Comparison of ENCODE assay signal across 10 cellular contexts in genomic region chr22:40714514-40714966, GRCh38. TPM values are rescaled to one million over a fixed set of nuclear protein-coding genes. Genes with fewer than 3 reads are reported as not detected.
DNase-seq lines count a peak whose midpoint lies in the region; ATAC-seq and TF ChIP-seq lines count a peak whose summit lies in the region.
"Had no signal": no experiment of that assay in that cellular context is flagged by ENCODE, and none has a peak within 500 bp of the region (broad histone marks: within the 10 kb centered on the region; RNA-seq: fewer than 3 reads in every experiment).

No MANE protein-coding gene starts in this region.

- H3K9ac ChIP-seq in fibroblast of lung (ENCODE audit: insufficient read depth, low read length) (no peak overlapping the region), parathyroid adenoma (no peak overlapping the region)

- H3K9me3 ChIP-seq in fibroblast of lung (ENCODE audit: control insufficient read depth, insufficient read depth, low read depth, low read length) = no peaks in the 10 kb centered on the region
- no peaks in the 10 kb centered on the region for H3K9me3 ChIP-seq in parathyroid adenoma (ENCODE audit: control insufficient read depth, low read length)
- no peaks in the 10 kb centered on the region for H3K9me3 ChIP-seq in MG63
- H3K9me3 ChIP-seq: gastroesophageal sphincter had no signal

- H3K27me3 ChIP-seq in fibroblast of lung (ENCODE audit: control insufficient read depth, insufficient read depth, low read length) (no peaks in the 10 kb centered on the region), parathyroid adenoma (ENCODE audit: control insufficient read depth, insufficient read depth, low read length) (no peaks in the 10 kb centered on the region), MG63 (no peaks in the 10 kb centered on the region)
- H3K27me3 ChIP-seq: gastroesophageal sphincter had no signal

- no peak for TF ChIP-seq CTCF in fibroblast of lung (conservative IDR thresholded peaks at IDR 0.05 in 1 of 2, IDR thresholded peaks at IDR 0.05 in 1 of 2; ENCODE audit: low read depth in 1 of 2, low read length in 2 of 2)
- TF ChIP-seq CTCF in parathyroid adenoma (IDR thresholded peaks at IDR 0.05) = no peak

- H3K27ac ChIP-seq in fibroblast of lung (ENCODE audit: insufficient read depth, low read length) (no peak overlapping the region), parathyroid adenoma (no peak overlapping the region)
- H3K27ac ChIP-seq: gastroesophageal sphincter had no signal

- H3K36me3 ChIP-seq in fibroblast of lung (ENCODE audit: control insufficient read depth, insufficient read depth, low read length) (no peaks in the 10 kb centered on the region), parathyroid adenoma (ENCODE audit: control insufficient read depth, insufficient read depth, low read length) (no peaks in the 10 kb centered on the region), MG63 (no peaks in the 10 kb centered on the region)
- H3K36me3 ChIP-seq: gastroesophageal sphincter had no signal

- H3K79me2 ChIP-seq in fibroblast of lung (ENCODE audit: control insufficient read depth, insufficient read depth, low read length) (no peaks in the 10 kb centered on the region), parathyroid adenoma (no peaks in the 10 kb centered on the region)

- no peak for ATAC-seq in GM18867 (IDR thresholded peaks at IDR 0.05; ENCODE audit: unreplicated experiment)
- ATAC-seq: gastroesophageal sphincter had no signal

- peak; percentile 49 for DNase-seq in Daoy (ENCODE audit: low read depth)
- peak; percentile 97 for DNase-seq in NCI-H69 (lab: John Stamatoyannopoulos, UW)
- peak; percentile 45 to 90 for DNase-seq in fibroblast of lung (ENCODE audit: low read depth in 2 of 2)
- DNase-seq in effector CD8-positive, alpha-beta T cell (lab: John Stamatoyannopoulos, UW) = no peak
- DNase-seq in stimulated activated CD4-positive, alpha-beta T cell treated with anti-CD3 and anti-CD28 coated beads, Interleukin-4, amount 100 ng/mL, for 24 hours = no peak
- DNase-seq in MG63 = no peak
- DNase-seq: stimulated activated CD4-positive, alpha-beta T cell treated with anti-CD3 and anti-CD28 coated beads, Interleukin-4, amount 100 ng/mL, for 1 hour had no signal

- H3K4me3 ChIP-seq in fibroblast of lung (replicated peaks in 1 of 4; ENCODE audit: control extremely low read depth in 1 of 4, insufficient read depth in 1 of 4, low read depth in 3 of 4, low read length in 4 of 4) (no peak overlapping the region), parathyroid adenoma (ENCODE audit: low read depth, low read length) (no peak overlapping the region), MG63 (no peak overlapping the region)
- H3K4me3 ChIP-seq: gastroesophageal sphincter had no signal

- H3K4me2 ChIP-seq in fibroblast of lung (ENCODE audit: extremely low read depth, insufficient read depth, low read length) (peak overlapping the region; percentile 17), parathyroid adenoma (ENCODE audit: low read length) (no peak overlapping the region)

- no peaks in the 10 kb centered on the region for H4K20me1 ChIP-seq in fibroblast of lung (ENCODE audit: control insufficient read depth, extremely low read depth, insufficient read depth, low read length)

- peak overlapping the region; percentile 41 for H2AFZ ChIP-seq in fibroblast of lung (ENCODE audit: low read length)
- peak overlapping the region; percentile 3 for H2AFZ ChIP-seq in parathyroid adenoma

- H3K4me1 ChIP-seq in fibroblast of lung (ENCODE audit: control insufficient read depth, extremely low read depth, insufficient read depth, low read length) (peaks cover 9% of the 10 kb centered on the region), parathyroid adenoma (peaks cover 2% of the 10 kb centered on the region)

RNA-seq across cellular contexts. Expression of gene MCHR1, which starts 35.3 kb away (rescaled TPM):
- not detected in 2 replicates for total RNA-seq in Daoy (2014; rRNA removed; shearing (Covaris generic))
- 0.51 and 0.99 TPM in 2 replicates for total RNA-seq in fibroblast of lung
- 0.20 and 0.94 TPM in 2 replicates for polyA plus RNA-seq in fibroblast of lung
- 0.10 and 0.53 TPM in 2 replicates for polyA plus RNA-seq in fibroblast of lung (2012)
- not detected in 2 replicates for polyA minus RNA-seq in fibroblast of lung (ENCODE audit: low replicate concordance)
- total RNA-seq in MG63 (2014; rRNA removed; shearing (Covaris generic); ENCODE audit: low replicate concordance) = not detected in 2 replicates

Comparison
In these comparisons a context has a peak if more than half of its experiments do, and no peak if none do; other contexts are left out.
1. DNase-seq: peak in Daoy (single experiment), NCI-H69 (single experiment) and fibroblast of lung (2 of 2); none in effector CD8-positive, alpha-beta T cell (single experiment), stimulated activated CD4-positive, alpha-beta T cell treated with anti-CD3 and anti-CD28 coated beads, Interleukin-4, amount 100 ng/mL, for 24 hours (single experiment) and MG63 (single experiment).